1 cellular context compared by ENCODE assay signal in genomic region chr1:32813941-32814739, GRCh38.
TF ChIP-seq lines count a peak whose summit lies in the region.

No MANE protein-coding gene starts in this region.

TF ChIP-seq in K562, 482 proteins besides CTCF, POLR2A, EP300 and RAD21 (continued from another document and continues in another):
- TF ChIP-seq AFF4 (CRISPR knock-in tag; IDR thresholded peaks at IDR 0.05) (no peak), SAFB2 (IDR thresholded peaks at IDR 0.05; ENCODE audit: borderline replicate concordance, low read depth, low read length, severe bottlenecking) (no peak), NFE2 (IDR thresholded peaks at IDR 0.05; ENCODE audit: low read depth) (peak; percentile 69), BHLHE40 (IDR thresholded peaks at IDR 0.05; ENCODE audit: low read length) (no peak), MAFF (IDR thresholded peaks at IDR 0.05; ENCODE audit: low read length) (no peak), ZKSCAN3 (CRISPR knock-in tag; IDR thresholded peaks at IDR 0.05) (no peak), JUN (IDR thresholded peaks at IDR 0.05; ENCODE audit: borderline replicate concordance, low read depth, low read length) (peak; percentile 90), JUN (CRISPR knock-in tag; IDR thresholded peaks at IDR 0.05; ENCODE audit: borderline replicate concordance) (peak; percentile 81; the same call in 1 of the 2 replicates), ZNF134 (CRISPR knock-in tag; conservative IDR thresholded peaks at IDR 0.05) (no peak), THRA (IDR thresholded peaks at IDR 0.05) (no peak), HOXB6 (CRISPR knock-in tag; IDR thresholded peaks at IDR 0.05; ENCODE audit: borderline replicate concordance) (0 out of 2 replicates have a peak, but pooled peaks have one; percentile 31), ZFP36 (IDR thresholded peaks at IDR 0.05; ENCODE audit: low read depth, low read length, partially characterized antibody) (no peak), CHCHD3 (CRISPR knock-in tag; IDR thresholded peaks at IDR 0.05) (no peak), ZNF699 (CRISPR knock-in tag; IDR thresholded peaks at IDR 0.05; ENCODE audit: insufficient replicate concordance) (no peak), ZBTB34 (CRISPR knock-in tag; IDR thresholded peaks at IDR 0.05) (no peak), MIER1 (IDR thresholded peaks at IDR 0.05; ENCODE audit: low read depth) (no peak), NCOA6 (IDR thresholded peaks at IDR 0.05) (no peak), SNRNP70 (optimal IDR thresholded peaks at IDR 0.05; ENCODE audit: low read depth, low read length) (no peak), KAT2B (IDR thresholded peaks at IDR 0.05; ENCODE audit: low read depth, low read length) (no peak), POLR2AphosphoS2 (IDR thresholded peaks at IDR 0.05; ENCODE audit: low read length) (no peak), HMGN3 (IDR thresholded peaks at IDR 0.05; ENCODE audit: borderline replicate concordance, extremely low read depth, insufficient read length, low read depth, low read length) (no peak), NFE2L1 (tag; IDR thresholded peaks at IDR 0.05; ENCODE audit: borderline replicate concordance, low read depth) (peak; percentile 5; the same call in 1 of the 2 replicates), POLR2H (tag; IDR thresholded peaks at IDR 0.05; ENCODE audit: low read depth) (peak; percentile 75), KHSRP (IDR thresholded peaks at IDR 0.05) (no peak), LCOR (CRISPR knock-in tag; IDR thresholded peaks at IDR 0.05) (no peak), ZBTB12 (CRISPR knock-in tag; IDR thresholded peaks at IDR 0.05) (no peak), ZNF766 (CRISPR knock-in tag; conservative IDR thresholded peaks at IDR 0.05) (no peak), ZNF561 (CRISPR knock-in tag; conservative IDR thresholded peaks at IDR 0.05) (no peak), TAF7 (tag; IDR thresholded peaks at IDR 0.05) (no peak)
- TF ChIP-seq, protein P1, sequence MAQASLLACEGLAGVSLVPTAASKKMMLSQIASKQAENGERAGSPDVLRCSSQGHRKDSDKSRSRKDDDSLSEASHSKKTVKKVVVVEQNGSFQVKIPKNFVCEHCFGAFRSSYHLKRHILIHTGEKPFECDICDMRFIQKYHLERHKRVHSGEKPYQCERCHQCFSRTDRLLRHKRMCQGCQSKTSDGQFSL (CRISPR knock-in tag; IDR thresholded peaks at IDR 0.05): no peak
- TF ChIP-seq, protein P1 (tag; IDR thresholded peaks at IDR 0.05): no peak
- TF ChIP-seq, protein P2, sequence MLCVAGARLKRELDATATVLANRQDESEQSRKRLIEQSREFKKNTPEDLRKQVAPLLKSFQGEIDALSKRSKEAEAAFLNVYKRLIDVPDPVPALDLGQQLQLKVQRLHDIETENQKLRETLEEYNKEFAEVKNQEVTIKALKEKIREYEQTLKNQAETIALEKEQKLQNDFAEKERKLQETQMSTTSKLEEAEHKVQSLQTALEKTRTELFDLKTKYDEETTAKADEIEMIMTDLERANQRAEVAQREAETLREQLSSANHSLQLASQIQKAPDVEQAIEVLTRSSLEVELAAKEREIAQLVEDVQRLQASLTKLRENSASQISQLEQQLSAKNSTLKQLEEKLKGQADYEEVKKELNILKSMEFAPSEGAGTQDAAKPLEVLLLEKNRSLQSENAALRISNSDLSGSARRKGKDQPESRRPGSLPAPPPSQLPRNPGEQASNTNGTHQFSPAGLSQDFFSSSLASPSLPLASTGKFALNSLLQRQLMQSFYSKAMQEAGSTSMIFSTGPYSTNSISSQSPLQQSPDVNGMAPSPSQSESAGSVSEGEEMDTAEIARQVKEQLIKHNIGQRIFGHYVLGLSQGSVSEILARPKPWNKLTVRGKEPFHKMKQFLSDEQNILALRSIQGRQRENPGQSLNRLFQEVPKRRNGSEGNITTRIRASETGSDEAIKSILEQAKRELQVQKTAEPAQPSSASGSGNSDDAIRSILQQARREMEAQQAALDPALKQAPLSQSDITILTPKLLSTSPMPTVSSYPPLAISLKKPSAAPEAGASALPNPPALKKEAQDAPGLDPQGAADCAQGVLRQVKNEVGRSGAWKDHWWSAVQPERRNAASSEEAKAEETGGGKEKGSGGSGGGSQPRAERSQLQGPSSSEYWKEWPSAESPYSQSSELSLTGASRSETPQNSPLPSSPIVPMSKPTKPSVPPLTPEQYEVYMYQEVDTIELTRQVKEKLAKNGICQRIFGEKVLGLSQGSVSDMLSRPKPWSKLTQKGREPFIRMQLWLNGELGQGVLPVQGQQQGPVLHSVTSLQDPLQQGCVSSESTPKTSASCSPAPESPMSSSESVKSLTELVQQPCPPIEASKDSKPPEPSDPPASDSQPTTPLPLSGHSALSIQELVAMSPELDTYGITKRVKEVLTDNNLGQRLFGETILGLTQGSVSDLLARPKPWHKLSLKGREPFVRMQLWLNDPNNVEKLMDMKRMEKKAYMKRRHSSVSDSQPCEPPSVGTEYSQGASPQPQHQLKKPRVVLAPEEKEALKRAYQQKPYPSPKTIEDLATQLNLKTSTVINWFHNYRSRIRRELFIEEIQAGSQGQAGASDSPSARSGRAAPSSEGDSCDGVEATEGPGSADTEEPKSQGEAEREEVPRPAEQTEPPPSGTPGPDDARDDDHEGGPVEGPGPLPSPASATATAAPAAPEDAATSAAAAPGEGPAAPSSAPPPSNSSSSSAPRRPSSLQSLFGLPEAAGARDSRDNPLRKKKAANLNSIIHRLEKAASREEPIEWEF (CRISPR knock-in tag; IDR thresholded peaks at IDR 0.05): no peak
- TF ChIP-seq, protein P3, sequence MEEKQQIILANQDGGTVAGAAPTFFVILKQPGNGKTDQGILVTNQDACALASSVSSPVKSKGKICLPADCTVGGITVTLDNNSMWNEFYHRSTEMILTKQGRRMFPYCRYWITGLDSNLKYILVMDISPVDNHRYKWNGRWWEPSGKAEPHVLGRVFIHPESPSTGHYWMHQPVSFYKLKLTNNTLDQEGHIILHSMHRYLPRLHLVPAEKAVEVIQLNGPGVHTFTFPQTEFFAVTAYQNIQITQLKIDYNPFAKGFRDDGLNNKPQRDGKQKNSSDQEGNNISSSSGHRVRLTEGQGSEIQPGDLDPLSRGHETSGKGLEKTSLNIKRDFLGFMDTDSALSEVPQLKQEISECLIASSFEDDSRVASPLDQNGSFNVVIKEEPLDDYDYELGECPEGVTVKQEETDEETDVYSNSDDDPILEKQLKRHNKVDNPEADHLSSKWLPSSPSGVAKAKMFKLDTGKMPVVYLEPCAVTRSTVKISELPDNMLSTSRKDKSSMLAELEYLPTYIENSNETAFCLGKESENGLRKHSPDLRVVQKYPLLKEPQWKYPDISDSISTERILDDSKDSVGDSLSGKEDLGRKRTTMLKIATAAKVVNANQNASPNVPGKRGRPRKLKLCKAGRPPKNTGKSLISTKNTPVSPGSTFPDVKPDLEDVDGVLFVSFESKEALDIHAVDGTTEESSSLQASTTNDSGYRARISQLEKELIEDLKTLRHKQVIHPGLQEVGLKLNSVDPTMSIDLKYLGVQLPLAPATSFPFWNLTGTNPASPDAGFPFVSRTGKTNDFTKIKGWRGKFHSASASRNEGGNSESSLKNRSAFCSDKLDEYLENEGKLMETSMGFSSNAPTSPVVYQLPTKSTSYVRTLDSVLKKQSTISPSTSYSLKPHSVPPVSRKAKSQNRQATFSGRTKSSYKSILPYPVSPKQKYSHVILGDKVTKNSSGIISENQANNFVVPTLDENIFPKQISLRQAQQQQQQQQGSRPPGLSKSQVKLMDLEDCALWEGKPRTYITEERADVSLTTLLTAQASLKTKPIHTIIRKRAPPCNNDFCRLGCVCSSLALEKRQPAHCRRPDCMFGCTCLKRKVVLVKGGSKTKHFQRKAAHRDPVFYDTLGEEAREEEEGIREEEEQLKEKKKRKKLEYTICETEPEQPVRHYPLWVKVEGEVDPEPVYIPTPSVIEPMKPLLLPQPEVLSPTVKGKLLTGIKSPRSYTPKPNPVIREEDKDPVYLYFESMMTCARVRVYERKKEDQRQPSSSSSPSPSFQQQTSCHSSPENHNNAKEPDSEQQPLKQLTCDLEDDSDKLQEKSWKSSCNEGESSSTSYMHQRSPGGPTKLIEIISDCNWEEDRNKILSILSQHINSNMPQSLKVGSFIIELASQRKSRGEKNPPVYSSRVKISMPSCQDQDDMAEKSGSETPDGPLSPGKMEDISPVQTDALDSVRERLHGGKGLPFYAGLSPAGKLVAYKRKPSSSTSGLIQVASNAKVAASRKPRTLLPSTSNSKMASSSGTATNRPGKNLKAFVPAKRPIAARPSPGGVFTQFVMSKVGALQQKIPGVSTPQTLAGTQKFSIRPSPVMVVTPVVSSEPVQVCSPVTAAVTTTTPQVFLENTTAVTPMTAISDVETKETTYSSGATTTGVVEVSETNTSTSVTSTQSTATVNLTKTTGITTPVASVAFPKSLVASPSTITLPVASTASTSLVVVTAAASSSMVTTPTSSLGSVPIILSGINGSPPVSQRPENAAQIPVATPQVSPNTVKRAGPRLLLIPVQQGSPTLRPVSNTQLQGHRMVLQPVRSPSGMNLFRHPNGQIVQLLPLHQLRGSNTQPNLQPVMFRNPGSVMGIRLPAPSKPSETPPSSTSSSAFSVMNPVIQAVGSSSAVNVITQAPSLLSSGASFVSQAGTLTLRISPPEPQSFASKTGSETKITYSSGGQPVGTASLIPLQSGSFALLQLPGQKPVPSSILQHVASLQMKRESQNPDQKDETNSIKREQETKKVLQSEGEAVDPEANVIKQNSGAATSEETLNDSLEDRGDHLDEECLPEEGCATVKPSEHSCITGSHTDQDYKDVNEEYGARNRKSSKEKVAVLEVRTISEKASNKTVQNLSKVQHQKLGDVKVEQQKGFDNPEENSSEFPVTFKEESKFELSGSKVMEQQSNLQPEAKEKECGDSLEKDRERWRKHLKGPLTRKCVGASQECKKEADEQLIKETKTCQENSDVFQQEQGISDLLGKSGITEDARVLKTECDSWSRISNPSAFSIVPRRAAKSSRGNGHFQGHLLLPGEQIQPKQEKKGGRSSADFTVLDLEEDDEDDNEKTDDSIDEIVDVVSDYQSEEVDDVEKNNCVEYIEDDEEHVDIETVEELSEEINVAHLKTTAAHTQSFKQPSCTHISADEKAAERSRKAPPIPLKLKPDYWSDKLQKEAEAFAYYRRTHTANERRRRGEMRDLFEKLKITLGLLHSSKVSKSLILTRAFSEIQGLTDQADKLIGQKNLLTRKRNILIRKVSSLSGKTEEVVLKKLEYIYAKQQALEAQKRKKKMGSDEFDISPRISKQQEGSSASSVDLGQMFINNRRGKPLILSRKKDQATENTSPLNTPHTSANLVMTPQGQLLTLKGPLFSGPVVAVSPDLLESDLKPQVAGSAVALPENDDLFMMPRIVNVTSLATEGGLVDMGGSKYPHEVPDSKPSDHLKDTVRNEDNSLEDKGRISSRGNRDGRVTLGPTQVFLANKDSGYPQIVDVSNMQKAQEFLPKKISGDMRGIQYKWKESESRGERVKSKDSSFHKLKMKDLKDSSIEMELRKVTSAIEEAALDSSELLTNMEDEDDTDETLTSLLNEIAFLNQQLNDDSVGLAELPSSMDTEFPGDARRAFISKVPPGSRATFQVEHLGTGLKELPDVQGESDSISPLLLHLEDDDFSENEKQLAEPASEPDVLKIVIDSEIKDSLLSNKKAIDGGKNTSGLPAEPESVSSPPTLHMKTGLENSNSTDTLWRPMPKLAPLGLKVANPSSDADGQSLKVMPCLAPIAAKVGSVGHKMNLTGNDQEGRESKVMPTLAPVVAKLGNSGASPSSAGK (IDR thresholded peaks at IDR 0.05): no peak
